9 cellular contexts compared by ENCODE assay signal in the genomic region with DNA sequence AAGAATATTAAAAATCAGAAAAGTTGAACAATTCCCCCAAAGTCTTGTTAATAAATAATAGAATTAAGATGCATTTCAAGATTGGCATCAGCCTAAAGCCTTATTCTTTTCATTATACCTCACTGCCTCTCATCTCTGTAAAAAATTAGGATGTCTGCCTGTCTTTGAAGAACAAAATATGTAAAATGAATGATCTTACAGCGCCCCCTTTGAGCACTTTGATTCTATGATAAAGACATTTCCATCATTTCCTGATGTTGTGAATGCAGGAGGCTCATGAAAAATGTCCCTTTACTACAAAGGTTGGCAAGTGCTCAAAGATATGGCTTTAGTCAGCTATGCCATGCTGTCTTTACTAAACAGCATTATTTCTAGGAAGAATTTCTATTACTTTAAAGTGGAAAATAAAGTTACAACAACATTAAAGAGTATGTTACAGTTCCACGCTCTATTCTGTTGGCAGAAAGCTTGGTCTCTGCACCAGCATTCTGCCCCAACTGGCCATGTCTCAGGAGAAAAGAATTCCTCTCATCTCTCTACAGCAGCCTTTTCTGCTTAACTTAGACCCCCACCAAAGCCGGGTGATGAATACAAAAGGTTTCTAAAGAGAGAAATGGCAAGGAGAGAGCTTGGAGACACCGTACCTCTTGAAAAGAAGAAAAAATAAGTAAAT.
DNase-seq lines count a peak whose midpoint lies in the region; ATAC-seq and TF ChIP-seq lines count a peak whose summit lies in the region.
"Had no signal": no experiment of that assay in that cellular context is flagged by ENCODE, and none has a peak within 500 bp of the region (broad histone marks: within the 10 kb centered on the region; RNA-seq: fewer than 3 reads in every experiment).

No MANE protein-coding gene starts in this region.

- H3K36me3 Mint-ChIP-seq in T-cell = no peaks in the 10 kb centered on the region

- 50 to 57% (median 54%) methylated on average over 4 of the region's 4 CpGs for WGBS in adrenal gland, 4 donors
- WGBS in gastroesophageal sphincter (ENCODE audit: low coverage in 1 of 2), 2 donors = 42 to 70% methylated on average over 3 to 4 of the region's 4 CpGs

- POLR2A ChIA-PET in T-cell (lab: Charles Lee) = no interaction called here

- no peaks in the 10 kb centered on the region for H3K79me2 ChIP-seq in KMS-11 (ENCODE audit: insufficient read depth, low read depth)

- no peak overlapping the region for H2AFZ ChIP-seq in KMS-11 (ENCODE audit: low read depth)

- no peak overlapping the region for H3K4me2 ChIP-seq in KMS-11

- no peak for ATAC-seq in lower lobe of right lung
- no peak for ATAC-seq in GM18858 (IDR thresholded peaks at IDR 0.05; ENCODE audit: unreplicated experiment)
- no peak for ATAC-seq in gastroesophageal sphincter
- ATAC-seq in T-cell (replicated peaks in 1 of 4) = no peak

- peaks cover 16 to 32% of the 10 kb centered on the region in 2 donors for H3K27me3 Mint-ChIP-seq in T-cell

- no peak overlapping the region for H3K27ac Mint-ChIP-seq in T-cell
- H3K27ac Mint-ChIP-seq: dendritic cell treated with granulocyte-macrophage colony-stimulating factor and Interleukin-4, amounts not matched to agents 40 ng/mL and 50 ng/mL, for 4 days had no signal

- H3K27ac ChIP-seq in KMS-11 = no peak overlapping the region
- no peak overlapping the region for H3K27ac ChIP-seq in adrenal gland
- no peak overlapping the region for H3K27ac ChIP-seq in lower lobe of right lung
- H3K27ac ChIP-seq in gastroesophageal sphincter = peak overlapping the region in 1 of 4 donors; percentile 23

- H3K27me3 ChIP-seq in KMS-11 (ENCODE audit: insufficient read depth, low read depth) (no peaks in the 10 kb centered on the region), adrenal gland (no peaks in the 10 kb centered on the region), lower lobe of right lung (ENCODE audit: low read depth) (peaks cover 6% of the 10 kb centered on the region), gastroesophageal sphincter (no peaks in the 10 kb centered on the region)

- no peak for TF ChIP-seq POLR2A in adrenal gland (IDR thresholded peaks at IDR 0.05)
- TF ChIP-seq POLR2A in gastroesophageal sphincter (IDR thresholded peaks at IDR 0.05) = no peak

- no peaks in the 10 kb centered on the region for H3K9me3 Mint-ChIP-seq in T-cell
- H3K9me3 Mint-ChIP-seq: dendritic cell treated with granulocyte-macrophage colony-stimulating factor and Interleukin-4, amounts not matched to agents 40 ng/mL and 50 ng/mL, for 4 days had no signal

- H3K4me1 ChIP-seq in KMS-11 (ENCODE audit: low read depth, poor library complexity, severe bottlenecking) (no peaks in the 10 kb centered on the region), adrenal gland (replicated peaks in 1 of 2) (peaks cover 0 to 12% of the 10 kb centered on the region in 2 donors), lower lobe of right lung (no peaks in the 10 kb centered on the region), gastroesophageal sphincter (peaks cover 4 to 16% (median 7%) of the 10 kb centered on the region in 3 donors)

- CTCF ChIA-PET in T-cell (lab: Charles Lee) = no interaction called here

- no peaks in the 10 kb centered on the region for H3K4me1 Mint-ChIP-seq in T-cell

- intact Hi-C loops in adrenal gland (cut with DNase I) (no loop called here), lower lobe of right lung (cut with DNase I) (no loop called here)

- H3K4me3 ChIP-seq in KMS-11 (IDR thresholded peaks at IDR 0.05; ENCODE audit: insufficient read depth, low read depth, low read length) (no peak overlapping the region), adrenal gland (no peak overlapping the region), lower lobe of right lung (no peak overlapping the region), gastroesophageal sphincter (no peak overlapping the region)

- H3K36me3 ChIP-seq in KMS-11 (ENCODE audit: insufficient read depth) (no peaks in the 10 kb centered on the region), adrenal gland (replicated peaks in 1 of 2) (no peaks in the 10 kb centered on the region), lower lobe of right lung (no peaks in the 10 kb centered on the region), gastroesophageal sphincter (no peaks in the 10 kb centered on the region)

- H3K9me3 ChIP-seq in adrenal gland (replicated peaks in 1 of 3) = no peaks in the 10 kb centered on the region
- no peaks in the 10 kb centered on the region for H3K9me3 ChIP-seq in lower lobe of right lung
- no peaks in the 10 kb centered on the region for H3K9me3 ChIP-seq in gastroesophageal sphincter

- H3K4me3 Mint-ChIP-seq in T-cell = no peak overlapping the region
- H3K4me3 Mint-ChIP-seq: dendritic cell treated with granulocyte-macrophage colony-stimulating factor and Interleukin-4, amounts not matched to agents 40 ng/mL and 50 ng/mL, for 4 days had no signal

- no peaks in the 10 kb centered on the region for H4K20me1 ChIP-seq in KMS-11 (ENCODE audit: insufficient read depth)

- TF ChIP-seq CTCF in KMS-11 (conservative IDR thresholded peaks at IDR 0.05; ENCODE audit: low read depth, low read length) = peak; percentile 47
- peak in 5 of 6 experiments; percentile 20 to 44 (median 35) for TF ChIP-seq CTCF in adrenal gland (IDR thresholded peaks at IDR 0.05)
- TF ChIP-seq CTCF in lower lobe of right lung (IDR thresholded peaks at IDR 0.05) = peak; percentile 30
- peak in 2 of 4 experiments; percentile 12 to 25 for TF ChIP-seq CTCF in gastroesophageal sphincter (IDR thresholded peaks at IDR 0.05)

- DNase-seq in DMS114 treated with DMSO at 0.1 percent for 48 hours (lab: John Stamatoyannopoulos, UW; ENCODE audit: unreplicated experiment) (peak; percentile 37), adrenal gland (no peak), lower lobe of right lung (no peak), epidermal melanocyte (ENCODE audit: insufficient read length, low spot score) (no peak), T-cell (no peak)

- H3K9ac ChIP-seq in KMS-11 = no peak overlapping the region

- TF ChIP-seq EP300 in gastroesophageal sphincter (IDR thresholded peaks at IDR 0.05) = no peak
